ENCODE assay signal across 22 cellular contexts in genomic region chr6:16841241-16841640, GRCh38.
DNase-seq lines count a peak whose midpoint lies in the region; ATAC-seq and TF ChIP-seq lines count a peak whose summit lies in the region.
"Had no signal": no experiment of that assay in that cellular context is flagged by ENCODE, and none has a peak within 500 bp of the region (broad histone marks: within the 10 kb centered on the region; RNA-seq: fewer than 3 reads in every experiment).

No MANE protein-coding gene starts in this region.

- no peak overlapping the region for H2BK15ac ChIP-seq in mesenchymal stem cell (ENCODE audit: low read depth, poor library complexity, severe bottlenecking)

- no peak overlapping the region for H4K8ac ChIP-seq in mesenchymal stem cell (ENCODE audit: low read length)

- no peaks in the 10 kb centered on the region for H4K20me1 ChIP-seq in Loucy (ENCODE audit: insufficient read depth, low read length, poor library complexity, severe bottlenecking)
- H4K20me1 ChIP-seq: BLaER1 treated with 17β-estradiol and CSF1 and Interleukin-3, amounts not matched to agents 10 nM and 100 nM had no signal

- TF ChIP-seq POLR2A in esophagus squamous epithelium (IDR thresholded peaks at IDR 0.05), result no peak

- no peak overlapping the region for H2BK5ac ChIP-seq in mesenchymal stem cell (ENCODE audit: low read depth, low read length, poor library complexity, severe bottlenecking)

- H3K4me1 ChIP-seq in Loucy (ENCODE audit: insufficient read depth, low read length, poor library complexity, severe bottlenecking) (peaks cover 48% of the 10 kb centered on the region), mesenchymal stem cell (ENCODE audit: control insufficient read depth, insufficient read depth, low read depth, low read length) (no peaks in the 10 kb centered on the region), esophagus squamous epithelium (peaks cover 0 to 2% (median 0%) of the 10 kb centered on the region in 3 donors)
- H3K4me1 ChIP-seq: A549, SJCRH30 had no signal

- H3K4me2 ChIP-seq in Loucy (ENCODE audit: low read depth, low read length, poor library complexity, severe bottlenecking) (no peak overlapping the region), mesenchymal stem cell (ENCODE audit: low read length, poor library complexity, severe bottlenecking) (no peak overlapping the region)
- H3K4me2 ChIP-seq: A549 had no signal

- no peaks in the 10 kb centered on the region for H3K9me3 ChIP-seq in Loucy (ENCODE audit: insufficient read depth, low read depth, low read length)
- no peaks in the 10 kb centered on the region for H3K9me3 ChIP-seq in mesenchymal stem cell (ENCODE audit: control insufficient read depth, low read length)
- no peaks in the 10 kb centered on the region for H3K9me3 ChIP-seq in esophagus squamous epithelium
- H3K9me3 ChIP-seq: A549; BLaER1 treated with 17β-estradiol and CSF1 and Interleukin-3, amounts not matched to agents 10 nM and 100 nM; HAP-1; SJCRH30 had no signal

- WGBS in mesenchymal stem cell, result 91% methylated on average over 7 of the region's 7 CpGs
- 47 to 53% methylated on average over 7 of the region's 7 CpGs for WGBS in esophagus squamous epithelium, 2 donors

- H3K9me2 ChIP-seq in Loucy (replicated peaks; ENCODE audit: low read depth, low read length), result no peaks in the 10 kb centered on the region

- intact Hi-C loops in esophagus squamous epithelium (cut with DNase I), result no loop called here

- peaks cover 2% of the 10 kb centered on the region; the same call in 1 of the 2 replicates for H3F3A ChIP-seq in Loucy (ENCODE audit: low read depth)

- TF ChIP-seq CTCF in Loucy (conservative IDR thresholded peaks at IDR 0.05; ENCODE audit: low read length) (no peak), esophagus squamous epithelium (IDR thresholded peaks at IDR 0.05) (no peak)

- no peaks in the 10 kb centered on the region for H3K27me3 ChIP-seq in Loucy (ENCODE audit: insufficient read depth, low read length, poor library complexity, severe bottlenecking)
- no peaks in the 10 kb centered on the region for H3K27me3 ChIP-seq in mesenchymal stem cell (ENCODE audit: control insufficient read depth in 1 of 2, insufficient read depth in 1 of 2, low read length in 2 of 2)
- no peaks in the 10 kb centered on the region for H3K27me3 ChIP-seq in esophagus squamous epithelium
- H3K27me3 ChIP-seq: BLaER1 treated with 17β-estradiol and CSF1 and Interleukin-3, amounts not matched to agents 10 nM and 100 nM; SJCRH30 had no signal

- H3K79me1 ChIP-seq in mesenchymal stem cell (replicated peaks; ENCODE audit: low read length, poor library complexity, severe bottlenecking), result no peaks in the 10 kb centered on the region

- H2AFZ ChIP-seq in Loucy (ENCODE audit: low read length) (peak overlapping the region; percentile 81), mesenchymal stem cell (ENCODE audit: low read depth, low read length) (no peak overlapping the region)

- H2AK5ac ChIP-seq in mesenchymal stem cell (ENCODE audit: low read length, severe bottlenecking), result no peak overlapping the region

- no peak overlapping the region for H3K18ac ChIP-seq in mesenchymal stem cell (ENCODE audit: low read depth in 1 of 2, low read length in 2 of 2)

- no peak overlapping the region for H2BK120ac ChIP-seq in mesenchymal stem cell (ENCODE audit: low read depth, low read length)

- H3K4me3 ChIP-seq in Loucy (ENCODE audit: low read length, poor library complexity, severe bottlenecking) (no peak overlapping the region), mesenchymal stem cell (ENCODE audit: insufficient read depth in 1 of 2, low read depth in 1 of 2, low read length in 2 of 2) (no peak overlapping the region), esophagus squamous epithelium (no peak overlapping the region)
- H3K4me3 ChIP-seq: A549; BLaER1 treated with 17β-estradiol and CSF1 and Interleukin-3, amounts not matched to agents 10 nM and 100 nM; HAP-1; SJCRH30 had no signal

- H4K91ac ChIP-seq in mesenchymal stem cell (ENCODE audit: low read length), result peak overlapping the region; percentile 28

- H3K14ac ChIP-seq in mesenchymal stem cell (ENCODE audit: low read length in 2 of 2), result no peak overlapping the region

- no peak overlapping the region for H2BK12ac ChIP-seq in mesenchymal stem cell (ENCODE audit: low read length in 2 of 2)

- H3K27ac ChIP-seq in cingulate gyrus (ENCODE audit: low read depth, low read length) (peak overlapping the region; percentile 12), mesenchymal stem cell (ENCODE audit: low read length, poor library complexity, severe bottlenecking) (no peak overlapping the region), esophagus squamous epithelium (no peak overlapping the region)
- H3K27ac ChIP-seq: A549; BLaER1 treated with 17β-estradiol and CSF1 and Interleukin-3, amounts not matched to agents 10 nM and 100 nM; SJCRH30 had no signal

- no peak overlapping the region for H3K4ac ChIP-seq in mesenchymal stem cell (ENCODE audit: low read depth in 1 of 2, low read length in 2 of 2)

- no peak overlapping the region for H3K9ac ChIP-seq in Loucy (ENCODE audit: low read depth, low read length, poor library complexity, severe bottlenecking)
- no peak overlapping the region for H3K9ac ChIP-seq in mesenchymal stem cell (ENCODE audit: low read length)
- H3K9ac ChIP-seq: BLaER1 treated with 17β-estradiol and CSF1 and Interleukin-3, amounts not matched to agents 10 nM and 100 nM had no signal

- no peak overlapping the region for H3K23ac ChIP-seq in mesenchymal stem cell (ENCODE audit: low read length in 2 of 2)

- no peaks in the 10 kb centered on the region for H3K79me2 ChIP-seq in Loucy (ENCODE audit: insufficient read depth, low read length)

- no peaks in the 10 kb centered on the region for H3K36me3 ChIP-seq in Loucy (ENCODE audit: insufficient read depth, low read length)
- no peaks in the 10 kb centered on the region for H3K36me3 ChIP-seq in mesenchymal stem cell (ENCODE audit: control insufficient read depth in 1 of 2, insufficient read depth in 2 of 2, low read depth in 1 of 2, low read length in 2 of 2)
- no peaks in the 10 kb centered on the region for H3K36me3 ChIP-seq in esophagus squamous epithelium
- H3K36me3 ChIP-seq: BLaER1 treated with 17β-estradiol and CSF1 and Interleukin-3, amounts not matched to agents 10 nM and 100 nM; HAP-1; SJCRH30 had no signal

- DNase-seq in ELR (ENCODE audit: low read depth) (peak; percentile 67), mesenchymal stem cell (no peak), NCI-H2227 (lab: John Stamatoyannopoulos, UW; ENCODE audit: unreplicated experiment) (no peak), esophagus squamous epithelium (lab: John Stamatoyannopoulos, UW) (no peak)
- DNase-seq: CD8-positive, alpha-beta T cell; KG1; NCI-H1417; NCI-H187; NCI-H2107; NCI-H2227 treated with DMSO at 0.1 percent for 48 hours; NCI-H510A treated with DMSO at 0.1 percent for 48 hours; NCI-H82; RPMI8226; SJCRH30 had no signal

- ATAC-seq in HG03280 (IDR thresholded peaks at IDR 0.05; ENCODE audit: unreplicated experiment) (no peak), HG02852 (IDR thresholded peaks at IDR 0.05; ENCODE audit: unreplicated experiment) (no peak)
- ATAC-seq: A549; CD8-positive, alpha-beta T cell; HepG2 had no signal
